In the genomic region with DNA sequence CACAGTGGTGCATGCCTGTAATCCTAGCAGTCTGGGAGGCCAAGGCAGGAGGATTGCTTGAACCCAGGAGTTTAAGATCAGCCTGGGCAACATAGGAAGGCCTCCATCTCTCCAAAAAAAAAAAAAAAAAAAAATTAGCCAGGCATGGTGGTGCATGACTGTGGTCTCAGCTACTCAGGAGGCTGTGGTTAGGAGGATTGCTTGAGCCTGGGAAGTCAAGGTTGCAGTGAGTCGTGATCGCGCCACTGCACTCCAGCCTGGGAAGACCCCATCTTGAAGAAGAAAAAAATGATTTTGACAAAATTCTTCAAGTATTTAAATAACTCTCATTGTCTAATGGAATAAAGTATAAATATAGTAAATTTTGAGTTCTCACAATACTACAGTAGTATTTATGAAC, we compare ENCODE assay signal across 18 cellular contexts.
DNase-seq lines count a peak whose midpoint lies in the region; ATAC-seq lines count a peak whose summit lies in the region.
"Had no signal": no experiment of that assay in that cellular context is flagged by ENCODE, and none has a peak within 500 bp of the region (broad histone marks: within the 10 kb centered on the region; RNA-seq: fewer than 3 reads in every experiment).

No MANE protein-coding gene starts in this region.

- H3K4me1 ChIP-seq in SJCRH30 = peaks cover 8% of the 10 kb centered on the region; the same call in 1 of the 2 replicates

- no peak overlapping the region for H3K27ac ChIP-seq in SJCRH30
- H3K27ac ChIP-seq: KMS-11 had no signal

- no peak for ATAC-seq in GM21447 (IDR thresholded peaks at IDR 0.05; ENCODE audit: unreplicated experiment)
- no peak for ATAC-seq in HG03025 (IDR thresholded peaks at IDR 0.05; ENCODE audit: low FRiP score, unreplicated experiment)
- ATAC-seq: Panc1 had no signal

- H3K4me3 ChIP-seq in SJCRH30 = no peak overlapping the region
- H3K4me3 ChIP-seq: MG63 had no signal

- H3K9me3 ChIP-seq in SJCRH30 (replicated peaks) = peaks cover 10% of the 10 kb centered on the region; the same call in 1 of the 2 replicates
- H3K9me3 ChIP-seq: MG63 had no signal

- peak; percentile 10 for DNase-seq in ACHN
- DNase-seq in H4 (ENCODE audit: low spot score) = peak; percentile 25
- peak; percentile 18 to 30 for DNase-seq in SJCRH30
- DNase-seq in islet precursor cell = peak; percentile 52
- no peak for DNase-seq in retina
- DNase-seq in DMS79 treated with DMSO at 0.1 percent for 48 hours (lab: John Stamatoyannopoulos, UW) = no peak
- DNase-seq: 8988T; CD4-positive, alpha-beta memory T cell; HCEC 1CT; MG63; NCI-H1048; NCI-H1436; NCI-H1930; NCI-H526 treated with DMSO at 0.1 percent for 48 hours had no signal

- H3K36me3 ChIP-seq in SJCRH30 = no peaks in the 10 kb centered on the region
- H3K36me3 ChIP-seq: MG63 had no signal

- H3K27me3 ChIP-seq in SJCRH30 = no peaks in the 10 kb centered on the region
- H3K27me3 ChIP-seq: MG63 had no signal

- in situ Hi-C loops in ACHN (cut with HindIII; ENCODE audit: low pct_ligation_motif_present, low pct_unique_long_range_greater_than_20kb, low sequenced_read_pairs) = no loop called here

Comparison
In these comparisons a context has a peak if more than half of its experiments do, and no peak if none do; other contexts are left out.
1. DNase-seq: peak in ACHN (single experiment), H4 (single experiment), SJCRH30 (2 of 2) and islet precursor cell (single experiment); none in retina (single experiment) and DMS79 treated with DMSO at 0.1 percent for 48 hours (single experiment).